In genomic region chr5:154363411-154363810, GRCh38 we compare ENCODE assay signal across 9 cellular contexts.
"Had no signal": no experiment of that assay in that cellular context is flagged by ENCODE, and none has a peak within 500 bp of the region (broad histone marks: within the 10 kb centered on the region; RNA-seq: fewer than 3 reads in every experiment).

No MANE protein-coding gene starts in this region.

- DNase-seq: GM23248, GOT3, H7, KG1 had no signal

- H3K27me3 Mint-ChIP-seq: IgD-negative memory B cell had no signal

- H3K36me3 ChIP-seq: HAP-1 had no signal

- H3K27ac Mint-ChIP-seq: IgD-negative memory B cell had no signal

- H3K9me3 ChIP-seq: HAP-1 had no signal

- FAIRE-seq: HepG2 had no signal

- ATAC-seq: HCT116, HepG2 had no signal

- H3K9ac ChIP-seq: GM23248 had no signal

- H3K27ac ChIP-seq: GM23248, HL-60 had no signal

- H3K4me1 ChIP-seq: HAP-1 had no signal

- H2AFZ ChIP-seq: GM23248 had no signal

- H3K4me3 ChIP-seq: GM23248, HAP-1 had no signal

- H3K9me3 Mint-ChIP-seq: IgD-negative memory B cell had no signal
